Comparison of ENCODE assay signal across 3 cellular contexts in the genomic region with DNA sequence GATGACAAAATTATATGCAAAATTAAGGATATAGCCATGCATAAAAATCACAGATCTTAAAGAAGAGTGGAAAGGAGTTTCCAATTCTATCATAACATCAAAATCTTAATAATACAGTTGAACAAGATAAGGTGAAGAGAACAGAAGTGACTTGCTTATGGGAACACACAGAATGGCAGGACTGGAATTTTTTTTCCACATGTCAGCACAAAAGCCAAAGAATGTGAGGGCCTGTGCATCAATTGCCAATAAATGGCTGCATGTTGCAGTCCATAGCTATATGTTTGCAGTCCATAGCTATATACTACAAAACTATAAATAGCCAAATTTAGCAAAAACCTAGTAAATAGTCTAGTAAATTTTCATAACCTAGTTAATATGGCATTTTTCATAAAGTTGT.
TF ChIP-seq lines count a peak whose summit lies in the region.

No MANE protein-coding gene starts in this region.

TF ChIP-seq in HepG2, 621 proteins besides CTCF, POLR2A, EP300 and RAD21 (continues in another document):
- no peak for TF ChIP-seq ELK4 (CRISPR knock-in tag; IDR thresholded peaks at IDR 0.05; ENCODE audit: borderline replicate concordance)
- peak; percentile 61 for TF ChIP-seq MAFF (IDR thresholded peaks at IDR 0.05; ENCODE audit: low read depth, low read length)
- TF ChIP-seq, protein P1, sequence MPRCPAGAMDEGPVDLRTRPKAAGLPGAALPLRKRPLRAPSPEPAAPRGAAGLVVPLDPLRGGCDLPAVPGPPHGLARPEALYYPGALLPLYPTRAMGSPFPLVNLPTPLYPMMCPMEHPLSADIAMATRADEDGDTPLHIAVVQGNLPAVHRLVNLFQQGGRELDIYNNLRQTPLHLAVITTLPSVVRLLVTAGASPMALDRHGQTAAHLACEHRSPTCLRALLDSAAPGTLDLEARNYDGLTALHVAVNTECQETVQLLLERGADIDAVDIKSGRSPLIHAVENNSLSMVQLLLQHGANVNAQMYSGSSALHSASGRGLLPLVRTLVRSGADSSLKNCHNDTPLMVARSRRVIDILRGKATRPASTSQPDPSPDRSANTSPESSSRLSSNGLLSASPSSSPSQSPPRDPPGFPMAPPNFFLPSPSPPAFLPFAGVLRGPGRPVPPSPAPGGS (CRISPR knock-in tag; IDR thresholded peaks at IDR 0.05), result no peak
- TF ChIP-seq, protein P2, sequence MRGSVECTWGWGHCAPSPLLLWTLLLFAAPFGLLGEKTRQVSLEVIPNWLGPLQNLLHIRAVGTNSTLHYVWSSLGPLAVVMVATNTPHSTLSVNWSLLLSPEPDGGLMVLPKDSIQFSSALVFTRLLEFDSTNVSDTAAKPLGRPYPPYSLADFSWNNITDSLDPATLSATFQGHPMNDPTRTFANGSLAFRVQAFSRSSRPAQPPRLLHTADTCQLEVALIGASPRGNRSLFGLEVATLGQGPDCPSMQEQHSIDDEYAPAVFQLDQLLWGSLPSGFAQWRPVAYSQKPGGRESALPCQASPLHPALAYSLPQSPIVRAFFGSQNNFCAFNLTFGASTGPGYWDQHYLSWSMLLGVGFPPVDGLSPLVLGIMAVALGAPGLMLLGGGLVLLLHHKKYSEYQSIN (CRISPR knock-in tag; IDR thresholded peaks at IDR 0.05; ENCODE audit: borderline replicate concordance), result no peak
- no peak for TF ChIP-seq CHD4 (IDR thresholded peaks at IDR 0.05; ENCODE audit: borderline replicate concordance, low read length)
- no peak for TF ChIP-seq GTF3A (CRISPR knock-in tag; conservative IDR thresholded peaks at IDR 0.05)
- TF ChIP-seq DR1 (CRISPR knock-in tag; IDR thresholded peaks at IDR 0.05), result no peak
- no peak for TF ChIP-seq BHLHE40 (IDR thresholded peaks at IDR 0.05; ENCODE audit: low read length)
- no peak for TF ChIP-seq BRCA1 (CRISPR knock-in tag; IDR thresholded peaks at IDR 0.05)

TF ChIP-seq in IMR-90, 13 proteins besides CTCF, POLR2A, EP300 and RAD21:
- TF ChIP-seq BHLHE40 (IDR thresholded peaks at IDR 0.05; ENCODE audit: low read depth, low read length) (no peak), MAFK (IDR thresholded peaks at IDR 0.05; ENCODE audit: low read depth, low read length) (peak; percentile 50; the same call in 1 of the 2 replicates), SMC3 (IDR thresholded peaks at IDR 0.05; ENCODE audit: low read depth, low read length) (no peak), CHD1 (IDR thresholded peaks at IDR 0.05; ENCODE audit: low read depth, low read length) (no peak), RCOR1 (IDR thresholded peaks at IDR 0.05; ENCODE audit: insufficient replicate concordance, low read length) (no peak), ELK1 (IDR thresholded peaks at IDR 0.05; ENCODE audit: borderline replicate concordance, low read depth, low read length) (no peak), MXI1 (IDR thresholded peaks at IDR 0.05; ENCODE audit: borderline replicate concordance, low read depth, low read length) (no peak)

TF ChIP-seq in WTC11, 78 proteins besides CTCF, POLR2A, EP300 and RAD21:
- TF ChIP-seq JAZF1 (CRISPR knock-in tag; IDR thresholded peaks at IDR 0.05) (no peak), SMAD3 (CRISPR knock-in tag; IDR thresholded peaks at IDR 0.05; ENCODE audit: borderline replicate concordance) (no peak), PRDM15 (CRISPR knock-in tag; IDR thresholded peaks at IDR 0.05) (no peak), ATF1 (CRISPR knock-in tag; IDR thresholded peaks at IDR 0.05) (no peak), CBFB (CRISPR knock-in tag; IDR thresholded peaks at IDR 0.05; ENCODE audit: low read depth) (no peak), NFE2L1 (CRISPR knock-in tag; IDR thresholded peaks at IDR 0.05) (no peak), E2F4 (CRISPR knock-in tag; IDR thresholded peaks at IDR 0.05; ENCODE audit: borderline replicate concordance, low read depth) (no peak), IRF2 (CRISPR knock-in tag; IDR thresholded peaks at IDR 0.05; ENCODE audit: borderline replicate concordance, low read depth) (no peak), ETV6 (CRISPR knock-in tag; IDR thresholded peaks at IDR 0.05) (no peak), NFATC4 (CRISPR knock-in tag; IDR thresholded peaks at IDR 0.05) (no peak), ZNF263 (CRISPR knock-in tag; IDR thresholded peaks at IDR 0.05; ENCODE audit: low read depth) (no peak), NR2C2 (CRISPR knock-in tag; IDR thresholded peaks at IDR 0.05) (no peak), SMAD4 (CRISPR knock-in tag; IDR thresholded peaks at IDR 0.05) (no peak), ATF2 (CRISPR knock-in tag; IDR thresholded peaks at IDR 0.05; ENCODE audit: borderline replicate concordance, low read depth) (no peak), GTF2I (CRISPR knock-in tag; conservative IDR thresholded peaks at IDR 0.05) (no peak), NR3C1 (CRISPR knock-in tag; conservative IDR thresholded peaks at IDR 0.05; ENCODE audit: low read depth) (no peak), NFYB (CRISPR knock-in tag; conservative IDR thresholded peaks at IDR 0.05; ENCODE audit: low read depth) (no peak)
- TF ChIP-seq, protein P3, sequence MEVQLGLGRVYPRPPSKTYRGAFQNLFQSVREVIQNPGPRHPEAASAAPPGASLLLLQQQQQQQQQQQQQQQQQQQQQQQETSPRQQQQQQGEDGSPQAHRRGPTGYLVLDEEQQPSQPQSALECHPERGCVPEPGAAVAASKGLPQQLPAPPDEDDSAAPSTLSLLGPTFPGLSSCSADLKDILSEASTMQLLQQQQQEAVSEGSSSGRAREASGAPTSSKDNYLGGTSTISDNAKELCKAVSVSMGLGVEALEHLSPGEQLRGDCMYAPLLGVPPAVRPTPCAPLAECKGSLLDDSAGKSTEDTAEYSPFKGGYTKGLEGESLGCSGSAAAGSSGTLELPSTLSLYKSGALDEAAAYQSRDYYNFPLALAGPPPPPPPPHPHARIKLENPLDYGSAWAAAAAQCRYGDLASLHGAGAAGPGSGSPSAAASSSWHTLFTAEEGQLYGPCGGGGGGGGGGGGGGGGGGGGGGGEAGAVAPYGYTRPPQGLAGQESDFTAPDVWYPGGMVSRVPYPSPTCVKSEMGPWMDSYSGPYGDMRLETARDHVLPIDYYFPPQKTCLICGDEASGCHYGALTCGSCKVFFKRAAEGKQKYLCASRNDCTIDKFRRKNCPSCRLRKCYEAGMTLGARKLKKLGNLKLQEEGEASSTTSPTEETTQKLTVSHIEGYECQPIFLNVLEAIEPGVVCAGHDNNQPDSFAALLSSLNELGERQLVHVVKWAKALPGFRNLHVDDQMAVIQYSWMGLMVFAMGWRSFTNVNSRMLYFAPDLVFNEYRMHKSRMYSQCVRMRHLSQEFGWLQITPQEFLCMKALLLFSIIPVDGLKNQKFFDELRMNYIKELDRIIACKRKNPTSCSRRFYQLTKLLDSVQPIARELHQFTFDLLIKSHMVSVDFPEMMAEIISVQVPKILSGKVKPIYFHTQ (CRISPR knock-in tag; IDR thresholded peaks at IDR 0.05), result no peak
